20 cellular contexts compared by ENCODE assay signal in genomic region chr18:38539871-38540270, GRCh38.
"Had no signal": no experiment of that assay in that cellular context is flagged by ENCODE, and none has a peak within 500 bp of the region (broad histone marks: within the 10 kb centered on the region; RNA-seq: fewer than 3 reads in every experiment).

No MANE protein-coding gene starts in this region.

- H3K4me2 ChIP-seq: hepatocyte had no signal

- H3K4me3 ChIP-seq: esophagus muscularis mucosa, gastroesophageal sphincter, heart left ventricle, hepatocyte, lung, pancreas, right lobe of liver, thoracic aorta, transverse colon, upper lobe of right lung, uterus had no signal

- H3K4me1 ChIP-seq: esophagus muscularis mucosa, foreskin keratinocyte, gastroesophageal sphincter, heart left ventricle, pancreas, right lobe of liver, transverse colon, upper lobe of right lung, uterus had no signal

- H3K27ac ChIP-seq: esophagus muscularis mucosa, foreskin keratinocyte, gastroesophageal sphincter, heart left ventricle, hepatocyte, neutrophil, pancreas, right lobe of liver, thoracic aorta, transverse colon, upper lobe of right lung, uterus had no signal

- H3K36me3 ChIP-seq: esophagus muscularis mucosa, gastroesophageal sphincter, heart left ventricle, neutrophil, pancreas, right lobe of liver, thoracic aorta, transverse colon, upper lobe of right lung, uterus had no signal

- DNase-seq: effector CD8-positive, alpha-beta T cell; foreskin keratinocyte; heart left ventricle; kidney; natural killer cell; pancreas; right lobe of liver; small intestine; stimulated activated CD4-positive, alpha-beta T cell treated with anti-CD3 and anti-CD28 coated beads, Interleukin-15, amount 100 ng/mL, for 24 hours; stimulated activated CD4-positive, alpha-beta T cell treated with anti-CD3 and anti-CD28 coated beads, Interleukin-2, amount 100 ng/mL, for 48 hours; stimulated activated naive B cell treated with anti-CD40 and anti-IgM and Interleukin-4, amounts not matched to agents 10 μg/mL and 1 μg/mL and 100 μg/mL, for 72 hours; transverse colon; upper lobe of right lung; uterus had no signal

- H3K27me3 ChIP-seq: esophagus muscularis mucosa, foreskin keratinocyte, gastroesophageal sphincter, heart left ventricle, hepatocyte, neutrophil, pancreas, right lobe of liver, transverse colon, upper lobe of right lung, uterus had no signal

- H3K9me3 ChIP-seq: neutrophil, pancreas, right lobe of liver, thoracic aorta, transverse colon, upper lobe of right lung, uterus had no signal
